Comparison of ENCODE assay signal across 8 cellular contexts in genomic region chr13:62357887-62358645, GRCh38.
DNase-seq lines count a peak whose midpoint lies in the region; ATAC-seq, FAIRE-seq and TF ChIP-seq lines count a peak whose summit lies in the region.

No MANE protein-coding gene starts in this region.

- no peaks in the 10 kb centered on the region for H4K20me1 ChIP-seq in HepG2 (ENCODE audit: insufficient read depth, low read length)

- TF ChIP-seq EP300 in HepG2 (IDR thresholded peaks at IDR 0.05; ENCODE audit: low read depth in 2 of 2, low read length in 2 of 2), result no peak
- no peak for TF ChIP-seq EP300 in HepG2 (CRISPR knock-in tag; IDR thresholded peaks at IDR 0.05; ENCODE audit: borderline replicate concordance)

- intact Hi-C loops in HepG2 (cut with micrococcal nuclease; ENCODE audit: unreplicated experiment), result loop anchor here (1.0 kb wide), 4 partner anchors 38 to 344 kb away; no protein-coding TSS in a partner anchor
- intact Hi-C loops in thyroid gland (cut with DNase I), result no loop called here

- H3K27me3 ChIP-seq in HepG2 (ENCODE audit: control insufficient read depth in 1 of 2, insufficient read depth in 2 of 2, low read length in 2 of 2), result no peaks in the 10 kb centered on the region
- H3K27me3 ChIP-seq in thyroid gland, result no peaks in the 10 kb centered on the region

- peak; percentile 57 for TF ChIP-seq RAD21 in HepG2 (CRISPR knock-in tag; IDR thresholded peaks at IDR 0.05)

- CTCF ChIA-PET in HepG2 (lab: Yijun Ruan, JAX; ENCODE audit: low intra/inter-chr PET ratio, low total read pairs), result interaction anchor here (0.8 to 1.8 kb wide), 4 partner anchors 38 to 477 kb away, joined by 3 to 15 read pairs (median 6); no protein-coding TSS in a partner anchor

- H3K79me2 ChIP-seq in HepG2 (ENCODE audit: insufficient read depth, low read length), result no peaks in the 10 kb centered on the region

- FAIRE-seq in TTC549 (lab: Jason Lieb, UNC) (peak; percentile 46), HepG2 (lab: Jason Lieb, UNC) (peak; percentile 34)

- no peak overlapping the region for H2AFZ ChIP-seq in HepG2 (ENCODE audit: low read length)

- 0% methylated on average over 2 of the region's 2 CpGs for WGBS in HepG2 (ENCODE audit: low lambda C conversion rate)
- 32 to 52% methylated on average over 2 of the region's 2 CpGs for WGBS in thyroid gland, 2 donors

- ATAC-seq in GM19395 (IDR thresholded peaks at IDR 0.05; ENCODE audit: unreplicated experiment), result peak; percentile 81
- ATAC-seq in HepG2, result peak; percentile 100

- H3K4me3 ChIP-seq in HepG2 (replicated peaks in 1 of 3; ENCODE audit: insufficient read depth in 1 of 3, low read depth in 2 of 3, low read length in 3 of 3) (no peak overlapping the region), thyroid gland (replicated peaks in 1 of 3) (no peak overlapping the region)

- no peak overlapping the region for H3K4me2 ChIP-seq in HepG2 (ENCODE audit: low read depth, low read length)

- no peaks in the 10 kb centered on the region for H3K9me3 ChIP-seq in HepG2 (ENCODE audit: low read length)
- H3K9me3 ChIP-seq in thyroid gland, result no peaks in the 10 kb centered on the region

- no peak overlapping the region for H3K9ac ChIP-seq in HepG2 (ENCODE audit: insufficient read depth, low read depth, low read length)

- peak; percentile 78 for TF ChIP-seq CTCF in HepG2 (CRISPR knock-in tag; IDR thresholded peaks at IDR 0.05)
- TF ChIP-seq CTCF in thyroid gland (IDR thresholded peaks at IDR 0.05), result peak in 3 of 6 experiments; percentile 12 to 24 (median 22)

- H3K36me3 ChIP-seq in HepG2 (replicated peaks in 1 of 2; ENCODE audit: control insufficient read depth in 1 of 2, insufficient read depth in 2 of 2, low read length in 2 of 2) (no peaks in the 10 kb centered on the region), thyroid gland (no peaks in the 10 kb centered on the region)

- DNase-seq in AML-193 (lab: John Stamatoyannopoulos, UW) (peak; percentile 2 to 33), HuH-7 (ENCODE audit: low spot score) (peak; percentile 15), HepG2 (ENCODE audit: low spot score) (peak; percentile 60), superior temporal gyrus (ENCODE audit: extremely low spot score) (no peak), thyroid gland (no peak)
- DNase-seq in activated CD4-positive, alpha-beta T cell treated with anti-CD3 and anti-CD28 coated beads for 4 hours, result no peak

- POLR2A ChIA-PET in HepG2 (lab: Yijun Ruan, JAX), result no interaction called here

- no peaks in the 10 kb centered on the region for H3K4me1 ChIP-seq in HepG2 (ENCODE audit: insufficient read depth, low read length)
- no peaks in the 10 kb centered on the region for H3K4me1 ChIP-seq in thyroid gland

- BruUV-seq in HepG2 (replicated peaks; lab: Mats Ljungman, UMichigan), result no TSS peak

- in situ Hi-C loops in HepG2 (cut with HindIII; ENCODE audit: extremely low pct_ligation_motif_present, low pct_unique_long_range_greater_than_20kb), result loop anchor here (25.0 kb wide), 1 partner anchor 246 kb away; no protein-coding TSS in a partner anchor

- TF ChIP-seq POLR2A in HepG2 (IDR thresholded peaks at IDR 0.05; ENCODE audit: insufficient read depth in 1 of 2, low read depth in 2 of 2, low read length in 2 of 2) (no peak), thyroid gland (IDR thresholded peaks at IDR 0.05) (no peak)

- H3K27ac ChIP-seq in HepG2 (ENCODE audit: extremely low read length, insufficient read depth, low read length), result no peak overlapping the region
- H3K27ac ChIP-seq in thyroid gland, result no peak overlapping the region

TF ChIP-seq in HepG2, 621 proteins besides CTCF, POLR2A, EP300 and RAD21:
- TF ChIP-seq ZNF142 (CRISPR knock-in tag; IDR thresholded peaks at IDR 0.05), result no peak
- TF ChIP-seq STAG1 (CRISPR knock-in tag; IDR thresholded peaks at IDR 0.05), result peak; percentile 84
- no peak for TF ChIP-seq ELF1 (CRISPR knock-in tag; IDR thresholded peaks at IDR 0.05)
- TF ChIP-seq TEAD3 (CRISPR knock-in tag; optimal IDR thresholded peaks at IDR 0.05; ENCODE audit: borderline replicate concordance), result peak; percentile 35
- peak; percentile 86 for TF ChIP-seq SMC3 (IDR thresholded peaks at IDR 0.05; ENCODE audit: low read length)
TF ChIP-seq in HepG2: peak in this region for 3.

Comparison
In these comparisons a context has a peak if more than half of its experiments do, and no peak if none do; other contexts are left out.
1. DNase-seq: peak in AML-193 (2 of 2), HuH-7 (single experiment) and HepG2 (single experiment); none in superior temporal gyrus (single experiment), activated CD4-positive, alpha-beta T cell treated with anti-CD3 and anti-CD28 coated beads for 4 hours (0 of 2) and thyroid gland (0 of 2).